ENCODE assay signal across 8 cellular contexts in genomic region chr12:108803428-108804105, GRCh38. TPM values are rescaled to one million over a fixed set of nuclear protein-coding genes. Genes with fewer than 3 reads are reported as not detected.
DNase-seq lines count a peak whose midpoint lies in the region; ATAC-seq and TF ChIP-seq lines count a peak whose summit lies in the region.

No MANE protein-coding gene starts in this region.

- peaks cover 37% of the 10 kb centered on the region for H3K79me1 ChIP-seq in trophoblast cell (ENCODE audit: low read length)

- peak overlapping the region; percentile 96 for H2BK12ac ChIP-seq in trophoblast cell (ENCODE audit: low read length)

- CTCF ChIA-PET in AG04449 (lab: Yijun Ruan, JAX), result interaction anchor here (0.6 to 5.8 kb wide), 55 partner anchors 8 to 291 kb away, joined by 3 to 81 read pairs (median 6); partner anchors contain the start of genes CORO1C, SART3 and TMEM119

- H3K4me3 Mint-ChIP-seq in activated naive CD8-positive, alpha-beta T cell treated with anti-CD3 and anti-CD28 coated beads, Interleukin-2, amount 10 ng/mL, durations not matched to agents 7 days and 5 days, result no peak overlapping the region
- peak overlapping the region; percentile 88 for H3K4me3 Mint-ChIP-seq in glutamatergic neuron (ENCODE audit: unreplicated experiment)

- peak overlapping the region; percentile 91 for H4K91ac ChIP-seq in trophoblast cell (ENCODE audit: low read depth, low read length)

- H3K27me3 ChIP-seq in SU-DHL-6 (ENCODE audit: low read length), result no peaks in the 10 kb centered on the region
- no peaks in the 10 kb centered on the region for H3K27me3 ChIP-seq in trophoblast cell (ENCODE audit: insufficient read depth, low read length)
- no peaks in the 10 kb centered on the region for H3K27me3 ChIP-seq in tibial artery

- H3K4me1 Mint-ChIP-seq in activated naive CD8-positive, alpha-beta T cell treated with anti-CD3 and anti-CD28 coated beads, Interleukin-2, amount 10 ng/mL, durations not matched to agents 7 days and 5 days, result peaks cover 6% of the 10 kb centered on the region
- peaks cover 74% of the 10 kb centered on the region for H3K4me1 Mint-ChIP-seq in glutamatergic neuron (ENCODE audit: low read depth, unreplicated experiment)

- H3K36me3 ChIP-seq in SU-DHL-6 (ENCODE audit: low read length) (no peaks in the 10 kb centered on the region), trophoblast cell (ENCODE audit: control insufficient read depth in 1 of 2, insufficient read depth in 2 of 2, low read length in 2 of 2) (peaks cover 30 to 37% of the 10 kb centered on the region in 2 experiments), tibial artery (peaks cover 24 to 53% (median 52%) of the 10 kb centered on the region in 3 donors)

- H2AFZ ChIP-seq in SU-DHL-6 (ENCODE audit: low read depth, low read length, severe bottlenecking) (no peak overlapping the region), trophoblast cell (ENCODE audit: insufficient read depth, low read length, poor library complexity) (no peak overlapping the region)

- H3K36me3 Mint-ChIP-seq in activated naive CD8-positive, alpha-beta T cell treated with anti-CD3 and anti-CD28 coated beads, Interleukin-2, amount 10 ng/mL, durations not matched to agents 7 days and 5 days, result peaks cover 2% of the 10 kb centered on the region
- no peaks in the 10 kb centered on the region for H3K36me3 Mint-ChIP-seq in glutamatergic neuron (ENCODE audit: unreplicated experiment)

- H4K8ac ChIP-seq in trophoblast cell (ENCODE audit: low read depth, low read length), result peak overlapping the region; percentile 84

- no peaks in the 10 kb centered on the region for H3K9me3 Mint-ChIP-seq in activated naive CD8-positive, alpha-beta T cell treated with anti-CD3 and anti-CD28 coated beads, Interleukin-2, amount 10 ng/mL, durations not matched to agents 7 days and 5 days
- H3K9me3 Mint-ChIP-seq in glutamatergic neuron (ENCODE audit: unreplicated experiment), result peaks cover 18% of the 10 kb centered on the region

- no peak overlapping the region for H3K23ac ChIP-seq in trophoblast cell (ENCODE audit: low read length)

- no peaks in the 10 kb centered on the region for H3K79me2 ChIP-seq in SU-DHL-6 (ENCODE audit: insufficient read depth, low read length)
- peaks cover 6% of the 10 kb centered on the region for H3K79me2 ChIP-seq in trophoblast cell (ENCODE audit: control insufficient read depth, insufficient read depth, low read length, poor library complexity)

- TF ChIP-seq CTCF in AG04449 (IDR thresholded peaks at IDR 0.05; ENCODE audit: insufficient read depth, low read length, missing control alignments) (peak; percentile 83), SU-DHL-6 (IDR thresholded peaks at IDR 0.05; ENCODE audit: insufficient read depth, low read length, poor library complexity, severe bottlenecking) (peak; percentile 85), glutamatergic neuron (IDR thresholded peaks at IDR 0.05; ENCODE audit: partially characterized antibody, unreplicated experiment) (peak; percentile 95), tibial artery (IDR thresholded peaks at IDR 0.05) (peak; percentile 95 to 97)

- H2BK5ac ChIP-seq in trophoblast cell (ENCODE audit: low read depth, low read length, poor library complexity), result peak overlapping the region; percentile 94

- H3K4me3 ChIP-seq in AG04449 (ENCODE audit: low read depth, low read length) (no peak overlapping the region), SU-DHL-6 (ENCODE audit: insufficient read depth, low read length, poor library complexity, severe bottlenecking) (no peak overlapping the region), trophoblast cell (ENCODE audit: low read depth, low read length) (no peak overlapping the region), tibial artery (no peak overlapping the region)

- H3K27ac ChIP-seq in SU-DHL-6 (ENCODE audit: low read depth, low read length) (no peak overlapping the region), trophoblast cell (ENCODE audit: low read depth, low read length) (peak overlapping the region; percentile 92), tibial artery (peak overlapping the region; percentile 80)

- H3K9me3 ChIP-seq in SU-DHL-6 (ENCODE audit: insufficient read depth, low read length) (no peaks in the 10 kb centered on the region), trophoblast cell (ENCODE audit: insufficient read depth, low read depth, low read length) (no peaks in the 10 kb centered on the region), tibial artery (no peaks in the 10 kb centered on the region)

- ATAC-seq in GM18909 (IDR thresholded peaks at IDR 0.05; ENCODE audit: poor library complexity, unreplicated experiment), result peak; percentile 54
- ATAC-seq in activated naive CD8-positive, alpha-beta T cell treated with anti-CD3 and anti-CD28 coated beads, Interleukin-2, amount 10 ng/mL, durations not matched to agents 7 days and 5 days (ENCODE audit: low read depth), result peak; percentile 80

- peak overlapping the region; percentile 67 for H2AK5ac ChIP-seq in trophoblast cell (ENCODE audit: low read length)

- POLR2A ChIA-PET in AG04449 (lab: Yijun Ruan, JAX), result interaction anchor here (0.6 to 2.8 kb wide), 12 partner anchors 18 to 241 kb away, joined by 3 to 25 read pairs (median 4); partner anchors contain the start of genes ISCU and SSH1
- POLR2A ChIA-PET in activated naive CD8-positive, alpha-beta T cell treated with anti-CD3 and anti-CD28 coated beads, Interleukin-2, amount 10 ng/mL, durations not matched to agents 7 days and 5 days (lab: Charles Lee), result interaction anchor here (1.6 to 2.2 kb wide), 2 partner anchors 53 to 241 kb away, joined by 5 read pairs; partner anchors contain the start of genes ISCU and SSH1

- peak; percentile 83 for DNase-seq in AG04449 (ENCODE audit: low read depth, low spot score)
- peak; percentile 54 for DNase-seq in NCI-H1105 (lab: John Stamatoyannopoulos, UW)
- no peak for DNase-seq in activated naive CD8-positive, alpha-beta T cell treated with anti-CD3 and anti-CD28 coated beads, Interleukin-2, amount 10 ng/mL, durations not matched to agents 7 days and 5 days
- DNase-seq in glutamatergic neuron, result peak; percentile 66
- DNase-seq in trophoblast cell, result peak; percentile 56 to 92
- peak; percentile 90 to 91 for DNase-seq in tibial artery

- no CpG with 5 or more reads among the region's 5 CpGs for WGBS in trophoblast cell (ENCODE audit: extremely low coverage, insufficient coverage, insufficient read length)

- no peak overlapping the region for H4K12ac ChIP-seq in trophoblast cell (ENCODE audit: low read depth, low read length)

- peak overlapping the region; percentile 85 for H3K4ac ChIP-seq in trophoblast cell (ENCODE audit: low read depth, low read length)

- no peak overlapping the region for H3K18ac ChIP-seq in trophoblast cell (ENCODE audit: low read length)

- peaks cover 31 to 33% of the 10 kb centered on the region in 2 experiments for H3K4me1 ChIP-seq in trophoblast cell (ENCODE audit: control insufficient read depth in 1 of 2, insufficient read depth in 2 of 2, low read length in 2 of 2)
- peaks cover 0 to 76% (median 34%) of the 10 kb centered on the region in 4 donors for H3K4me1 ChIP-seq in tibial artery

- H3K27ac Mint-ChIP-seq in activated naive CD8-positive, alpha-beta T cell treated with anti-CD3 and anti-CD28 coated beads, Interleukin-2, amount 10 ng/mL, durations not matched to agents 7 days and 5 days, result no peak overlapping the region
- peak overlapping the region; percentile 96 for H3K27ac Mint-ChIP-seq in glutamatergic neuron (ENCODE audit: unreplicated experiment)

- no peaks in the 10 kb centered on the region for H3F3A ChIP-seq in SU-DHL-6 (ENCODE audit: insufficient read depth)

- intact Hi-C loops in tibial artery (cut with DNase I; ENCODE audit: low total_unique reads), result loop anchor here (2.0 to 10.0 kb wide), 4 partner anchors 49 to 239 kb away; partner anchors contain the start of genes CORO1C, ISCU and SART3

- H3K9ac ChIP-seq in SU-DHL-6 (ENCODE audit: low read length) (no peak overlapping the region), trophoblast cell (ENCODE audit: low read length) (no peak overlapping the region)

- H3K4me2 ChIP-seq in SU-DHL-6 (ENCODE audit: low read depth, low read length, poor library complexity, severe bottlenecking), result no peak overlapping the region
- peak overlapping the region; percentile 34 for H3K4me2 ChIP-seq in trophoblast cell (ENCODE audit: low read length)

- no peaks in the 10 kb centered on the region for H3K9me2 ChIP-seq in SU-DHL-6 (replicated peaks; ENCODE audit: insufficient read depth, low read length)

- H2BK120ac ChIP-seq in trophoblast cell (ENCODE audit: insufficient read depth, low read length, poor library complexity), result peak overlapping the region; percentile 97

- no peaks in the 10 kb centered on the region for H3K27me3 Mint-ChIP-seq in activated naive CD8-positive, alpha-beta T cell treated with anti-CD3 and anti-CD28 coated beads, Interleukin-2, amount 10 ng/mL, durations not matched to agents 7 days and 5 days
- peaks cover 12% of the 10 kb centered on the region for H3K27me3 Mint-ChIP-seq in glutamatergic neuron (ENCODE audit: unreplicated experiment)

- H4K20me1 ChIP-seq in SU-DHL-6 (ENCODE audit: low read depth, low read length), result no peaks in the 10 kb centered on the region

- peak overlapping the region; percentile 71 for H3K14ac ChIP-seq in trophoblast cell (ENCODE audit: low read length)

RNA-seq across cellular contexts. Expression of gene SSH1, which starts 53.8 kb away (rescaled TPM):
- 10 to 100 TPM; 29.7 to 36.9 TPM for total RNA-seq in activated naive CD8-positive, alpha-beta T cell treated with anti-CD3 and anti-CD28 coated beads, Interleukin-2, amount 10 ng/mL, durations not matched to agents 7 days and 5 days
- total RNA-seq in glutamatergic neuron (ENCODE audit: unreplicated experiment), result 28.2 TPM
- polyA plus RNA-seq in trophoblast cell (2013), result 28.2 and 30.2 TPM in 2 replicates
